1 cellular context compared by ENCODE assay signal in the genomic region with DNA sequence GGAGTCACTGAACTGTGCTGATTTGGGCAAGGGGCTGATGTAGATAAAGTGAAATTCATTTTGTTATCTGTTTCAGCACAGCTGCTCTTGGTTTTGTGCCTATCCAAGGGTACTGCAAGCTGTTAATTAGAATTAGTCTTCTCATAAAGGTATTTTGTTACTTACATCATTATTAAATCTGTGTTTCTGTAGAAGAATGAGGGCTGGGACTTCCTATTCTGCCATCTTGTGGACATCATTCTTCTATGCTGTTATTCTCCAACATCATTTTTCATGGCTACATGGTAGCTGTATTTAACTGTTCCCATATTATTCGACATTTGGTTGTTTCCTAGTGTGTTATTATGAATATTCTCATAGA.
TF ChIP-seq lines count a peak whose summit lies in the region.

No MANE protein-coding gene starts in this region.

TF ChIP-seq in H1, 55 proteins besides CTCF, POLR2A, EP300 and RAD21 (continued from another document):
- TF ChIP-seq, protein P1, sequence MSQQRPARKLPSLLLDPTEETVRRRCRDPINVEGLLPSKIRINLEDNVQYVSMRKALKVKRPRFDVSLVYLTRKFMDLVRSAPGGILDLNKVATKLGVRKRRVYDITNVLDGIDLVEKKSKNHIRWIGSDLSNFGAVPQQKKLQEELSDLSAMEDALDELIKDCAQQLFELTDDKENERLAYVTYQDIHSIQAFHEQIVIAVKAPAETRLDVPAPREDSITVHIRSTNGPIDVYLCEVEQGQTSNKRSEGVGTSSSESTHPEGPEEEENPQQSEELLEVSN (IDR thresholded peaks at IDR 0.05): no peak
- TF ChIP-seq RFX5 (IDR thresholded peaks at IDR 0.05; ENCODE audit: borderline replicate concordance, low read depth, low read length) (no peak), RXRA (IDR thresholded peaks at IDR 0.05; ENCODE audit: insufficient read depth, low read depth, low read length) (no peak), SAP30 (IDR thresholded peaks at IDR 0.05; ENCODE audit: insufficient read depth, insufficient replicate concordance, low read length) (no peak), NANOG (IDR thresholded peaks at IDR 0.05; ENCODE audit: insufficient read depth, low read depth, low read length, poor library complexity, severe bottlenecking) (no peak)
- TF ChIP-seq, protein P2, sequence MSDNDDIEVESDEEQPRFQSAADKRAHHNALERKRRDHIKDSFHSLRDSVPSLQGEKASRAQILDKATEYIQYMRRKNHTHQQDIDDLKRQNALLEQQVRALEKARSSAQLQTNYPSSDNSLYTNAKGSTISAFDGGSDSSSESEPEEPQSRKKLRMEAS (IDR thresholded peaks at IDR 0.05): no peak
